Comparison of ENCODE assay signal across 5 cellular contexts in the genomic region with DNA sequence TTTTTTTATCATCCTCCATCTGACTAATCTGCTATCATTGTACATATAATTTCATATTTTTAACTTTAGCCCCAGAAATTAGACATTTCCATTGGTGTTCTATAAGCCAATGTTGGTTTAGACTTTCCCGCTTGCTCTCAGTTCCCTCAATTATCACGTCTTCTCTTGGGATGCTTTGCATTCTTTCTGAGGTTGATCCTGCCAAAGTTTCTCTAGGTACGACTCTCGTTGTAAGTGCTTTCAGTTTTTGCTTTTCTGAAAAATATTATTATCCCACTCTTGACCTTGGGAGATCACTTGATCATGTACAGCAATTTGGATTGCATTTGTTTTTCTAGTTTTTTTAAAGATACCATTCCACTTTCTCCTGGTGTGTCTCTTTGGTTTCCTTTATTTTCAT.
"Had no signal": no experiment of that assay in that cellular context is flagged by ENCODE, and none has a peak within 500 bp of the region (broad histone marks: within the 10 kb centered on the region; RNA-seq: fewer than 3 reads in every experiment).

No MANE protein-coding gene starts in this region.

- DNase-seq: H9, HCEC 1CT, IMR-90 had no signal

- H3K4me3 ChIP-seq: GM23338, K562 had no signal

- ATAC-seq: GM23338, K562 had no signal

- H3K4me2 ChIP-seq: GM23338 had no signal
